In the genomic region with DNA sequence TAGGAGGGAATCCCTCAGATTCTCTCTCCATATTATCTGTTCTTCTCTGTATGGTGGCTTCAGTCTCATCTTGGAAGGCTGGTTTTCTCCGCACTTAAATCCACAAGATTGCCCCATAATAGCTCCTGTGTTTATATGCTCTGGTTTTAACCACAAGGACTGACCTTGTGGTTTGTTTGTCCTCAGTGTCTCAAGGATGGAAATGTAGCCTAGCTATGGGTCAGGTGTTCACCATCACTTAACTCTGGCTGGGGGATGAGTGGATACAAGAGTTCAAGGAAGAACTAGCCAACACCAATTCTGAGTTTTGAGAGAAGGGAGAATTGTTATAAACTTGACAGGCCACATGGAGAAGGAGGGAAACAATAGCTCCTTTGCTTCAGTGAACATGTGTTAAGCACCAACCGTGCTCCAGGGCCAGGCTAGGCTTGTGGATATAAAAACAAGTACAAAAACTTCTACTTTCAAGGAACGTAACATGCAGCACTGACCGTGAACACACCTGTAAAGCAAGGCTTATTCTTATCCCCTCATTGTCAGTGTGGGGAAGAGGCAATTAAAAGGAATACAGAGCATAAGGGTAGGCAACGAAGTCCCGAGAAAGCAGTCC, we compare ENCODE assay signal across 1 cellular context.
TF ChIP-seq lines count a peak whose summit lies in the region.

No MANE protein-coding gene starts in this region.

TF ChIP-seq in HepG2, 621 proteins besides CTCF, POLR2A, EP300 and RAD21 (continued from another document):
- TF ChIP-seq, protein P1, sequence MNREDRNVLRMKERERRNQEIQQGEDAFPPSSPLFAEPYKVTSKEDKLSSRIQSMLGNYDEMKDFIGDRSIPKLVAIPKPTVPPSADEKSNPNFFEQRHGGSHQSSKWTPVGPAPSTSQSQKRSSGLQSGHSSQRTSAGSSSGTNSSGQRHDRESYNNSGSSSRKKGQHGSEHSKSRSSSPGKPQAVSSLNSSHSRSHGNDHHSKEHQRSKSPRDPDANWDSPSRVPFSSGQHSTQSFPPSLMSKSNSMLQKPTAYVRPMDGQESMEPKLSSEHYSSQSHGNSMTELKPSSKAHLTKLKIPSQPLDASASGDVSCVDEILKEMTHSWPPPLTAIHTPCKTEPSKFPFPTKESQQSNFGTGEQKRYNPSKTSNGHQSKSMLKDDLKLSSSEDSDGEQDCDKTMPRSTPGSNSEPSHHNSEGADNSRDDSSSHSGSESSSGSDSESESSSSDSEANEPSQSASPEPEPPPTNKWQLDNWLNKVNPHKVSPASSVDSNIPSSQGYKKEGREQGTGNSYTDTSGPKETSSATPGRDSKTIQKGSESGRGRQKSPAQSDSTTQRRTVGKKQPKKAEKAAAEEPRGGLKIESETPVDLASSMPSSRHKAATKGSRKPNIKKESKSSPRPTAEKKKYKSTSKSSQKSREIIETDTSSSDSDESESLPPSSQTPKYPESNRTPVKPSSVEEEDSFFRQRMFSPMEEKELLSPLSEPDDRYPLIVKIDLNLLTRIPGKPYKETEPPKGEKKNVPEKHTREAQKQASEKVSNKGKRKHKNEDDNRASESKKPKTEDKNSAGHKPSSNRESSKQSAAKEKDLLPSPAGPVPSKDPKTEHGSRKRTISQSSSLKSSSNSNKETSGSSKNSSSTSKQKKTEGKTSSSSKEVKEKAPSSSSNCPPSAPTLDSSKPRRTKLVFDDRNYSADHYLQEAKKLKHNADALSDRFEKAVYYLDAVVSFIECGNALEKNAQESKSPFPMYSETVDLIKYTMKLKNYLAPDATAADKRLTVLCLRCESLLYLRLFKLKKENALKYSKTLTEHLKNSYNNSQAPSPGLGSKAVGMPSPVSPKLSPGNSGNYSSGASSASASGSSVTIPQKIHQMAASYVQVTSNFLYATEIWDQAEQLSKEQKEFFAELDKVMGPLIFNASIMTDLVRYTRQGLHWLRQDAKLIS (CRISPR knock-in tag; IDR thresholded peaks at IDR 0.05), result no peak
- TF ChIP-seq ZNF569 (CRISPR knock-in tag; IDR thresholded peaks at IDR 0.05; ENCODE audit: borderline replicate concordance) (no peak), ZNF713 (CRISPR knock-in tag; IDR thresholded peaks at IDR 0.05) (no peak), TCF12 (IDR thresholded peaks at IDR 0.05) (no peak), TCF12 (CRISPR knock-in tag; IDR thresholded peaks at IDR 0.05) (no peak), KLF6 (CRISPR knock-in tag; IDR thresholded peaks at IDR 0.05) (no peak)
- TF ChIP-seq, protein P2, sequence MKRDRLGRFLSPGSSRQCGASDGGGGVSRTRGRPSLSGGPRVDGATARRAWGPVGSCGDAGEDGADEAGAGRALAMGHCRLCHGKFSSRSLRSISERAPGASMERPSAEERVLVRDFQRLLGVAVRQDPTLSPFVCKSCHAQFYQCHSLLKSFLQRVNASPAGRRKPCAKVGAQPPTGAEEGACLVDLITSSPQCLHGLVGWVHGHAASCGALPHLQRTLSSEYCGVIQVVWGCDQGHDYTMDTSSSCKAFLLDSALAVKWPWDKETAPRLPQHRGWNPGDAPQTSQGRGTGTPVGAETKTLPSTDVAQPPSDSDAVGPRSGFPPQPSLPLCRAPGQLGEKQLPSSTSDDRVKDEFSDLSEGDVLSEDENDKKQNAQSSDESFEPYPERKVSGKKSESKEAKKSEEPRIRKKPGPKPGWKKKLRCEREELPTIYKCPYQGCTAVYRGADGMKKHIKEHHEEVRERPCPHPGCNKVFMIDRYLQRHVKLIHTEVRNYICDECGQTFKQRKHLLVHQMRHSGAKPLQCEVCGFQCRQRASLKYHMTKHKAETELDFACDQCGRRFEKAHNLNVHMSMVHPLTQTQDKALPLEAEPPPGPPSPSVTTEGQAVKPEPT (CRISPR knock-in tag; IDR thresholded peaks at IDR 0.05; ENCODE audit: low read depth), result no peak
TF ChIP-seq in HepG2: peak in this region for 0.
